ENCODE assay signal across 9 cellular contexts in genomic region chr7:2100278-2101205, GRCh38.
DNase-seq lines count a peak whose midpoint lies in the region; ATAC-seq and TF ChIP-seq lines count a peak whose summit lies in the region.
"Had no signal": no experiment of that assay in that cellular context is flagged by ENCODE, and none has a peak within 500 bp of the region (broad histone marks: within the 10 kb centered on the region; RNA-seq: fewer than 3 reads in every experiment).

No MANE protein-coding gene starts in this region.

- H3K9me3 ChIP-seq in neural cell (ENCODE audit: low read length), result no peaks in the 10 kb centered on the region
- H3K9me3 ChIP-seq in mammary epithelial cell (replicated peaks; ENCODE audit: insufficient read depth, low read length), result no peaks in the 10 kb centered on the region
- H3K9me3 ChIP-seq: A549 had no signal

- no peaks in the 10 kb centered on the region for H3F3A ChIP-seq in neural cell (ENCODE audit: insufficient read depth, low read length, poor library complexity, severe bottlenecking)

- H3K79me2 ChIP-seq in neural cell (replicated peaks; ENCODE audit: insufficient read depth, low read length), result no peaks in the 10 kb centered on the region
- peaks cover 6% of the 10 kb centered on the region for H3K79me2 ChIP-seq in mammary epithelial cell (ENCODE audit: insufficient read depth, low read length)

- intact Hi-C loops in mammary epithelial cell (cut with micrococcal nuclease), result no loop called here

- H3K9me2 ChIP-seq in neural cell (ENCODE audit: insufficient read depth, low read length), result no peaks in the 10 kb centered on the region

- H3K4me1 ChIP-seq in mammary epithelial cell (ENCODE audit: insufficient read depth, low read length), result peaks cover 5% of the 10 kb centered on the region

- CTCF ChIA-PET in mammary epithelial cell (lab: Charles Lee; ENCODE audit: low non-redundant PET), result no interaction called here

- DNase-seq in NCI-H2107 treated with DMSO at 0.1 percent for 48 hours (lab: John Stamatoyannopoulos, UW; ENCODE audit: unreplicated experiment) (peak; percentile 70), NCI-H2107 (lab: John Stamatoyannopoulos, UW) (no peak), SHP77 treated with DMSO at 0.1 percent for 48 hours (lab: John Stamatoyannopoulos, UW) (peak; percentile 63), mammary epithelial cell (no peak), putamen (ENCODE audit: low spot score) (no peak)

- no TSS peak for BruUV-seq in mammary epithelial cell (replicated peaks; lab: Mats Ljungman, UMichigan)

- no peak overlapping the region for H3K4me2 ChIP-seq in neural cell (ENCODE audit: low read length)
- H3K4me2 ChIP-seq in mammary epithelial cell (ENCODE audit: insufficient read depth, low read depth, low read length), result no peak overlapping the region
- H3K4me2 ChIP-seq: A549 had no signal

- TF ChIP-seq EP300 in neural cell (conservative IDR thresholded peaks at IDR 0.05; ENCODE audit: poor library complexity, severe bottlenecking), result no peak

- no peaks in the 10 kb centered on the region for H4K20me1 ChIP-seq in neural cell (ENCODE audit: insufficient read depth)
- H4K20me1 ChIP-seq in mammary epithelial cell (ENCODE audit: insufficient read depth, low read length), result no peaks in the 10 kb centered on the region

- in situ Hi-C loops in mammary epithelial cell (cut with MboI; ENCODE audit: low sequenced_read_pairs in 2 of 2), result no loop called here

- 96% methylated on average over 19 of the region's 31 CpGs for WGBS in mammary epithelial cell (ENCODE audit: low coverage, missing lambda C conversion rate)

- no peak overlapping the region for H3K9ac ChIP-seq in neural cell (ENCODE audit: low read length)
- no peak overlapping the region for H3K9ac ChIP-seq in mammary epithelial cell (ENCODE audit: insufficient read depth, low read length)

- no peaks in the 10 kb centered on the region for H3K27me3 ChIP-seq in neural cell (ENCODE audit: insufficient read depth, low read depth, low read length)
- H3K27me3 ChIP-seq in mammary epithelial cell (ENCODE audit: insufficient read depth, low read length), result no peaks in the 10 kb centered on the region

- H3K4me3 ChIP-seq in neural cell (ENCODE audit: low read length) (no peak overlapping the region), mammary epithelial cell (replicated peaks in 1 of 3; ENCODE audit: insufficient read depth in 1 of 3, low read depth in 2 of 3, low read length in 3 of 3) (no peak overlapping the region)
- H3K4me3 ChIP-seq: A549 had no signal

- TF ChIP-seq CTCF in neural cell (IDR thresholded peaks at IDR 0.05; ENCODE audit: poor library complexity, severe bottlenecking) (peak; percentile 24), mammary epithelial cell (conservative IDR thresholded peaks at IDR 0.05 in 1 of 2, IDR thresholded peaks at IDR 0.05 in 1 of 2; ENCODE audit: extremely low read depth in 1 of 2, insufficient read depth in 1 of 2, low read depth in 1 of 2, low read length in 2 of 2) (no peak)

- H3K36me3 ChIP-seq in neural cell (ENCODE audit: insufficient read depth, low read length), result no peaks in the 10 kb centered on the region
- H3K36me3 ChIP-seq in mammary epithelial cell (ENCODE audit: insufficient read depth, low read length), result no peaks in the 10 kb centered on the region

- dilution Hi-C loops in mammary epithelial cell (cut with HindIII; ENCODE audit: low sequenced_read_pairs), result no loop called here

- H3K27ac ChIP-seq in neural cell (ENCODE audit: low read length) (no peak overlapping the region), mammary epithelial cell (ENCODE audit: insufficient read depth, low read depth, low read length) (no peak overlapping the region)
- H3K27ac ChIP-seq: A549 had no signal

- ATAC-seq in GM21786 (IDR thresholded peaks at IDR 0.05; ENCODE audit: unreplicated experiment), result peak; percentile 67
- no peak for ATAC-seq in GM21528 (IDR thresholded peaks at IDR 0.05; ENCODE audit: low FRiP score, unreplicated experiment)
- ATAC-seq: A549 had no signal

- H2AFZ ChIP-seq in neural cell (ENCODE audit: low read depth, low read length) (no peak overlapping the region), mammary epithelial cell (ENCODE audit: low read depth, low read length) (no peak overlapping the region)

- TF ChIP-seq RAD21 in neural cell (conservative IDR thresholded peaks at IDR 0.05), result no peak

TF ChIP-seq in neural cell, 6 proteins besides CTCF, POLR2A, EP300 and RAD21:
- no peak for TF ChIP-seq POLR2AphosphoS5 (IDR thresholded peaks at IDR 0.05)
- no peak for TF ChIP-seq SMC3 (conservative IDR thresholded peaks at IDR 0.05; ENCODE audit: poor library complexity)
- TF ChIP-seq MXI1 (conservative IDR thresholded peaks at IDR 0.05; ENCODE audit: poor library complexity, severe bottlenecking), result no peak
- TF ChIP-seq REST (IDR thresholded peaks at IDR 0.05; ENCODE audit: borderline replicate concordance), result no peak
- no peak for TF ChIP-seq TAF1 (IDR thresholded peaks at IDR 0.05; ENCODE audit: low read depth)
- TF ChIP-seq EZH2 (IDR thresholded peaks at IDR 0.05; ENCODE audit: borderline replicate concordance, insufficient read depth, low read length, poor library complexity, severe bottlenecking), result no peak

Comparison
In these comparisons a context has a peak if more than half of its experiments do, and no peak if none do; other contexts are left out.
1. DNase-seq: peak in NCI-H2107 treated with DMSO at 0.1 percent for 48 hours (single experiment) and SHP77 treated with DMSO at 0.1 percent for 48 hours (single experiment); none in NCI-H2107 (single experiment), mammary epithelial cell (single experiment) and putamen (single experiment).